ENCODE assay signal across 11 cellular contexts in the genomic region with DNA sequence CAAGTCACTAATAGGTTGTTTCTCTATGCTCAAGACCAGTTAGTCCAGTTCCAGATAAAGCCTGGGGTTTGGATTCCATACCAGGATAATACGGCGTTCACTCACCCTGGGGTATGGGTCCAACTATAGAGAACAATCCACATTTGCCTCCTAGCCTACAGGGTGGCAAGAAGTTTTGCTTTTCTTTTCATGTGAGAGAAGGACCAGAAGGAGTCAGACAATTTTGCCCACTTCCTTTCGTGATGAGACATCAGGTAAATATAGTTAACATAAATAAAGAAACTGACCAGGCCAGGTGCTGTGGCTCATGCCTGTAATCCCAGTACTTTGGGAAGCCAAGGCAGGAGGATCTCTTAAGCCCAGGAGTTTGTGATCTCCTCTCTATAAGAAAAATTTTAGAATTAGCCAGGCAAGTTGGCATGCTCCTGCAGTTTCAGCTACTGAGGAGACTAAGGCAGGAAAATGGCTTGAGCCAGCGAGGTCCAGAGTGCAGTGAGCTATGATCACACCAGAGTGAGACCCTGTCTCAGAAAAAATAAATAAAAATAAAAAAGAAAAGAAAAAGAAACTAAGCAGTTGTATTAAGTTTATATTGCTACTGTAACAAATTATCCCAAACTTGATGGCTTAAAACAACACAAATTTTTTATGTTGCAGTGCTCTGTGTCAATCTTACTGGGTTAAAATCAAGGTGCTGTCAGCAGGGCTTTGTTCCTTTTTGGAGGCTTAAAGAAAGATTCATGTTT. TPM values are rescaled to one million over a fixed set of nuclear protein-coding genes. Genes with fewer than 3 reads are reported as not detected.
DNase-seq lines count a peak whose midpoint lies in the region; ATAC-seq and TF ChIP-seq lines count a peak whose summit lies in the region.
"Had no signal": no experiment of that assay in that cellular context is flagged by ENCODE, and none has a peak within 500 bp of the region (broad histone marks: within the 10 kb centered on the region; RNA-seq: fewer than 3 reads in every experiment).

No MANE protein-coding gene starts in this region.

- ATAC-seq in activated CD4-positive, CD25-positive, alpha-beta regulatory T cell treated with anti-CD3 and anti-CD28 coated beads, Interleukin-2, amount 50 U/mL, for 24 hours, result peak; percentile 68 to 77
- peak; percentile 75 for ATAC-seq in HG02798 (IDR thresholded peaks at IDR 0.05; ENCODE audit: poor library complexity, unreplicated experiment)
- ATAC-seq: A549 had no signal

- TF ChIP-seq POLR2A in spleen (IDR thresholded peaks at IDR 0.05), result no peak

- intact Hi-C loops in spleen (cut with DNase I; ENCODE audit: low total_unique reads), result loop anchor here (10.0 kb wide), 1 partner anchor 45 kb away; a partner anchor contains a TSS

- H3K4me1 ChIP-seq in spleen, result peaks cover 11 to 72% (median 47%) of the 10 kb centered on the region in 6 donors

- no peaks in the 10 kb centered on the region for H3K9me3 ChIP-seq in spleen
- H3K9me3 ChIP-seq: A549 had no signal

- no peaks in the 10 kb centered on the region for H3K27me3 ChIP-seq in spleen (replicated peaks in 1 of 7)

- TF ChIP-seq CTCF in spleen (IDR thresholded peaks at IDR 0.05 in 8 of 11, conservative IDR thresholded peaks at IDR 0.05 in 3 of 11), result no peak

- H3K27ac ChIP-seq in spleen, result peak overlapping the region in 7 of 8 donors; percentile 44 to 80 (median 74)
- H3K27ac ChIP-seq: A549, VCaP had no signal

- no peak for DNase-seq in activated CD4-positive, CD25-positive, alpha-beta regulatory T cell treated with anti-CD3 and anti-CD28 coated beads, Interleukin-2, amount 50 U/mL, for 72 hours
- DNase-seq in NAMALWA (ENCODE audit: low spot score) (peak; percentile 27), spleen (no peak), NCI-H1092 treated with DMSO at 0.1 percent for 48 hours (lab: John Stamatoyannopoulos, UW) (no peak), KG1 (lab: John Stamatoyannopoulos, UW) (no peak)
- no peak for DNase-seq in stimulated activated CD4-positive, alpha-beta T cell treated with anti-CD3 and anti-CD28 coated beads, Interleukin-15, amount 100 ng/mL, for 24 hours
- DNase-seq: effector CD8-positive, alpha-beta T cell had no signal

- no peaks in the 10 kb centered on the region for H3K36me3 ChIP-seq in spleen

- H3K4me3 ChIP-seq in spleen, result peak overlapping the region in 1 of 8 donors; percentile 37
- H3K4me3 ChIP-seq: A549 had no signal

- 54 to 65% (median 61%) methylated on average over 4 of the region's 4 CpGs for WGBS in spleen, 5 donors

RNA-seq across cellular contexts. Expression of a gene that starts 7.5 kb away (rescaled TPM):
- 10 to 100 TPM; 56.1 to 84.8 (median 66.1) TPM for total RNA-seq in spleen
- polyA plus RNA-seq in spleen, result 10 to 100 TPM; 25.3 to 39.2 (median 34.2) TPM

RNA-seq across cellular contexts. Expression of a gene that starts 47.1 kb away (rescaled TPM):
- 100 to 1,000 TPM in 2 of 7 donors, 10 to 100 TPM in 5; 76.6 to 110 (median 80.8) TPM for total RNA-seq in spleen
- polyA plus RNA-seq in spleen, result 10 to 100 TPM; 17.5 to 19.8 (median 18.0) TPM
